Comparison of ENCODE assay signal across 20 cellular contexts in the genomic region with DNA sequence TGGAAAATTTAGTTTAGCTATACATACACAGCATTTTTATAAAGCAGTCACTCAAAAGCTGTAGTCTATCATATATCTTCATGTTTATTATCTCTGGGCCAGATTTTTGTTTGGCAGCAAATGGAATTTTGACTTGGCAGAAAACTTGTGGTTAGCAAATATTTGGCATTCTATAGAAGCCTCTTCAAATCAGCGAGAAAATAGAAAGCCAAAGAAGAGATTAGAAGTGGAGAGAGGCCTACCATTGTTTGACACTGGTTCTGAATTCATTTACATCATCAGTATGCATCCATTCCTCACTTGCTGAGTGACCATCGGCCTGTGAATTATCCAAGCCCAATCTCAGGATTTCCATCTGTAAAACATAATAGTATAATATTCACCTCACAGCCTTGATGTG.
A peak's percentile ranks its signal among the peaks of the same experiment; 100 is the strongest.
DNase-seq lines count a peak whose midpoint lies in the region; FAIRE-seq and TF ChIP-seq lines count a peak whose summit lies in the region.
"Had no signal": no experiment of that assay in that cellular context is flagged by ENCODE, and none has a peak within 500 bp of the region (broad histone marks: within the 10 kb centered on the region; RNA-seq: fewer than 3 reads in every experiment).

No MANE protein-coding gene starts in this region.

- DNase-seq in AG10803 (ENCODE audit: low read depth) (peak; percentile 17), MG63 (peak; percentile 0), astrocyte of the spinal cord (ENCODE audit: low read depth, low spot score) (peak; percentile 16), fibroblast of the conjunctiva (ENCODE audit: low read depth) (peak; percentile 26), HuH-7 (ENCODE audit: low spot score) (no peak), small intestine (no peak), activated T-cell treated with anti-CD3 and anti-CD28 coated beads for 4 hours (no peak)
- no peak for DNase-seq in activated CD4-positive, alpha-beta T cell treated with anti-CD3 and anti-CD28 coated beads, Interleukin-2, amount 50 U/mL, for 4 hours
- DNase-seq: C1 segment of cervical spinal cord; DMS 273 treated with DMSO at 0.1 percent for 48 hours; GM23248; MM.1S; NCI-H1092 treated with DMSO at 0.1 percent for 48 hours; NCI-H1694; NCI-H526; NK-92 treated with Interleukin-12 subunit alpha and Interleukin-12 subunit beta, amount 100 ng/mL, for 24 hours; SHP77 had no signal

- H3K4me3 ChIP-seq in AG10803 (ENCODE audit: low read length) (no peak overlapping the region), MG63 (no peak overlapping the region), astrocyte of the spinal cord (ENCODE audit: low read depth, low read length) (no peak overlapping the region), small intestine (ENCODE audit: low read depth in 1 of 2, low read length in 2 of 2) (no peak overlapping the region)
- H3K4me3 ChIP-seq: GM23248 had no signal

- H3K27me3 ChIP-seq in MG63: no peaks in the 10 kb centered on the region
- H3K27me3 ChIP-seq in small intestine (ENCODE audit: control insufficient read depth in 2 of 2, insufficient read depth in 2 of 2, low read length in 2 of 2): no peaks in the 10 kb centered on the region

- no peak overlapping the region for H3K27ac ChIP-seq in small intestine (ENCODE audit: low read depth in 1 of 2, low read length in 1 of 2)
- H3K27ac ChIP-seq: GM23248, KMS-11 had no signal

- 39 to 55% (median 51%) methylated on average over 2 of the region's 2 CpGs for WGBS in small intestine, 3 donors

- FAIRE-seq in small intestine (lab: Jason Lieb, UNC): no peak
- FAIRE-seq: A204.1, GM12892 had no signal

- H3K36me3 ChIP-seq in MG63 (no peaks in the 10 kb centered on the region), small intestine (ENCODE audit: control insufficient read depth in 2 of 2, insufficient read depth in 2 of 2, low read length in 2 of 2) (no peaks in the 10 kb centered on the region)

- in situ Hi-C loops in astrocyte of the spinal cord (cut with HindIII; ENCODE audit: low sequenced_read_pairs): no loop called here

- no peak for TF ChIP-seq CTCF in AG10803 (conservative IDR thresholded peaks at IDR 0.05; ENCODE audit: low read length)
- no peak for TF ChIP-seq CTCF in astrocyte of the spinal cord (IDR thresholded peaks at IDR 0.05; ENCODE audit: low read depth, low read length)

- H3K4me1 ChIP-seq in small intestine (ENCODE audit: control insufficient read depth in 2 of 2, insufficient read depth in 1 of 2, low read depth in 1 of 2, low read length in 1 of 2): no peaks in the 10 kb centered on the region

- H3K9me3 ChIP-seq in MG63: no peaks in the 10 kb centered on the region
- peaks cover under 1% of the 10 kb centered on the region for H3K9me3 ChIP-seq in small intestine (ENCODE audit: control insufficient read depth, low read depth)

Comparison
In these comparisons a context has a peak if more than half of its experiments do, and no peak if none do; other contexts are left out.
1. DNase-seq: peak in AG10803 (single experiment), MG63 (single experiment), astrocyte of the spinal cord (single experiment) and fibroblast of the conjunctiva (single experiment); none in activated CD4-positive, alpha-beta T cell treated with anti-CD3 and anti-CD28 coated beads, Interleukin-2, amount 50 U/mL, for 4 hours (0 of 2), HuH-7 (single experiment), small intestine (single experiment) and activated T-cell treated with anti-CD3 and anti-CD28 coated beads for 4 hours (single experiment).